In genomic region chr6:169921853-169922779, GRCh38 we compare ENCODE assay signal across 12 cellular contexts.
DNase-seq lines count a peak whose midpoint lies in the region; ATAC-seq, FAIRE-seq and TF ChIP-seq lines count a peak whose summit lies in the region.
"Had no signal": no experiment of that assay in that cellular context is flagged by ENCODE, and none has a peak within 500 bp of the region (broad histone marks: within the 10 kb centered on the region; RNA-seq: fewer than 3 reads in every experiment).

No MANE protein-coding gene starts in this region.

- DNase-seq in activated T-cell treated with anti-CD3 and anti-CD28 coated beads for 24 hours (ENCODE audit: low read depth) = peak; percentile 2
- DNase-seq in activated T-cell treated with anti-CD3 and anti-CD28 coated beads for 4 hours = no peak
- peak; percentile 3 to 34 (median 22) for DNase-seq in activated CD8-positive, alpha-beta memory T cell treated with anti-CD3 and anti-CD28 coated beads for 48 hours (ENCODE audit: low read depth in 2 of 3, low spot score in 2 of 3)
- DNase-seq in HepG2 (ENCODE audit: low spot score) = peak; percentile 35
- DNase-seq in stimulated activated CD8-positive, alpha-beta memory T cell treated with anti-CD3 and anti-CD28 coated beads, Interleukin-7, amount 100 ng/mL, for 48 hours (ENCODE audit: extremely low read depth in 1 of 2, low read depth in 1 of 2) = peak; percentile 39 to 63
- DNase-seq in GOT3 (lab: John Stamatoyannopoulos, UW) = no peak
- no peak for DNase-seq in foreskin keratinocyte
- DNase-seq: NCI-H446; right cardiac atrium; stimulated activated naive CD4-positive, alpha-beta T cell had no signal

- POLR2A ChIA-PET in HepG2 (lab: Yijun Ruan, JAX) = no interaction called here

- 0 out of 4 replicates have a peak, but pooled peaks of 1 of the 2 experiments have one; percentile 21 for TF ChIP-seq EP300 in HepG2 (IDR thresholded peaks at IDR 0.05; ENCODE audit: low read depth in 2 of 2, low read length in 2 of 2)
- TF ChIP-seq EP300 in HepG2 (CRISPR knock-in tag; IDR thresholded peaks at IDR 0.05; ENCODE audit: borderline replicate concordance) = no peak
- no peak for TF ChIP-seq EP300 in gastroesophageal sphincter (IDR thresholded peaks at IDR 0.05)

- peaks cover 30% of the 10 kb centered on the region for H3K4me1 ChIP-seq in HepG2 (ENCODE audit: insufficient read depth, low read length)
- H3K4me1 ChIP-seq in gastroesophageal sphincter = no peaks in the 10 kb centered on the region
- H3K4me1 ChIP-seq in foreskin keratinocyte = no peaks in the 10 kb centered on the region

- peak; percentile 9; the same call in 1 of the 2 replicates for TF ChIP-seq RAD21 in HepG2 (CRISPR knock-in tag; IDR thresholded peaks at IDR 0.05)

- 0 out of 2 replicates have a peak, but pooled peaks have one; percentile 9 for TF ChIP-seq CTCF in HepG2 (CRISPR knock-in tag; IDR thresholded peaks at IDR 0.05)
- TF ChIP-seq CTCF in gastroesophageal sphincter (IDR thresholded peaks at IDR 0.05) = no peak
- TF ChIP-seq CTCF in foreskin keratinocyte (conservative IDR thresholded peaks at IDR 0.05) = no peak

- peak overlapping the region; percentile 72 for H3K4me2 ChIP-seq in HepG2 (ENCODE audit: low read depth, low read length)

- H3K4me3 ChIP-seq in HepG2 (replicated peaks in 1 of 3; ENCODE audit: insufficient read depth in 1 of 3, low read depth in 2 of 3, low read length in 3 of 3) (peak overlapping the region; percentile 8 to 51 (median 25); a peak in 3 of 6 replicates), gastroesophageal sphincter (no peak overlapping the region)

- no peak overlapping the region for H3K9ac ChIP-seq in HepG2 (ENCODE audit: insufficient read depth, low read depth, low read length)

- H3K27me3 ChIP-seq in HepG2 (ENCODE audit: control insufficient read depth in 1 of 2, insufficient read depth in 2 of 2, low read length in 2 of 2) (peaks cover 0 to 10% of the 10 kb centered on the region in 2 experiments; a peak in 2 of 5 replicates), gastroesophageal sphincter (peaks cover 27% of the 10 kb centered on the region), foreskin keratinocyte (peaks cover 2% of the 10 kb centered on the region)

- TF ChIP-seq POLR2A in HepG2 (IDR thresholded peaks at IDR 0.05; ENCODE audit: insufficient read depth in 1 of 2, low read depth in 2 of 2, low read length in 2 of 2) (peak in 1 of 2 experiments; percentile 34; a peak in 1 of 4 replicates), gastroesophageal sphincter (IDR thresholded peaks at IDR 0.05) (no peak)

- no peak overlapping the region for H2AFZ ChIP-seq in HepG2 (ENCODE audit: low read length)

- FAIRE-seq in HepG2 (lab: Jason Lieb, UNC) = no peak
- FAIRE-seq: GM18507 had no signal

- H4K20me1 ChIP-seq in HepG2 (ENCODE audit: insufficient read depth, low read length) = no peaks in the 10 kb centered on the region

- no TSS peak for BruUV-seq in HepG2 (replicated peaks; lab: Mats Ljungman, UMichigan)

- in situ Hi-C loops in HepG2 (cut with HindIII; ENCODE audit: extremely low pct_ligation_motif_present, low pct_unique_long_range_greater_than_20kb) = no loop called here

- H3K9me3 ChIP-seq in HepG2 (ENCODE audit: low read length) = no peaks in the 10 kb centered on the region
- no peaks in the 10 kb centered on the region for H3K9me3 ChIP-seq in gastroesophageal sphincter

- intact Hi-C loops in HepG2 (cut with micrococcal nuclease; ENCODE audit: unreplicated experiment) = no loop called here

- 25% methylated on average over 21 of the region's 32 CpGs for WGBS in HepG2 (ENCODE audit: low lambda C conversion rate)
- WGBS in gastroesophageal sphincter (ENCODE audit: low coverage in 1 of 2), 2 donors = 35% methylated on average over 2 of the region's 32 CpGs; no CpG with 5 or more reads in 1 of the 2 donors

- CTCF ChIA-PET in HepG2 (lab: Yijun Ruan, JAX; ENCODE audit: low intra/inter-chr PET ratio, low total read pairs) = no interaction called here

- no peaks in the 10 kb centered on the region for H3K79me2 ChIP-seq in HepG2 (ENCODE audit: insufficient read depth, low read length)

- ATAC-seq in HepG2 (peak; percentile 93), gastroesophageal sphincter (no peak), foreskin keratinocyte (no peak)

- no peaks in the 10 kb centered on the region for H3K36me3 ChIP-seq in HepG2 (replicated peaks in 1 of 2; ENCODE audit: control insufficient read depth in 1 of 2, insufficient read depth in 2 of 2, low read length in 2 of 2)
- H3K36me3 ChIP-seq in gastroesophageal sphincter = no peaks in the 10 kb centered on the region

- H3K27ac ChIP-seq in HepG2 (ENCODE audit: extremely low read length, insufficient read depth, low read length) (no peak overlapping the region), gastroesophageal sphincter (no peak overlapping the region), foreskin keratinocyte (no peak overlapping the region)

TF ChIP-seq in HepG2, 621 proteins besides CTCF, POLR2A, EP300 and RAD21 (continues in another document):
- TF ChIP-seq ZNF256 (CRISPR knock-in tag; conservative IDR thresholded peaks at IDR 0.05) (0 out of 2 replicates have a peak, but pooled peaks have one; percentile 1), SETDB1 (CRISPR knock-in tag; IDR thresholded peaks at IDR 0.05; ENCODE audit: borderline replicate concordance) (no peak), FOXP4 (CRISPR knock-in tag; IDR thresholded peaks at IDR 0.05) (peak; percentile 50; the same call in 1 of the 2 replicates), ZNF609 (CRISPR knock-in tag; IDR thresholded peaks at IDR 0.05; ENCODE audit: borderline replicate concordance) (peak; percentile 59; the same call in 1 of the 2 replicates)

Comparison
In these comparisons a context has a peak if more than half of its experiments do, and no peak if none do; other contexts are left out.
1. DNase-seq: peak in activated T-cell treated with anti-CD3 and anti-CD28 coated beads for 24 hours (single experiment), activated CD8-positive, alpha-beta memory T cell treated with anti-CD3 and anti-CD28 coated beads for 48 hours (3 of 3), HepG2 (single experiment) and stimulated activated CD8-positive, alpha-beta memory T cell treated with anti-CD3 and anti-CD28 coated beads, Interleukin-7, amount 100 ng/mL, for 48 hours (2 of 2); none in activated T-cell treated with anti-CD3 and anti-CD28 coated beads for 4 hours (single experiment), GOT3 (single experiment) and foreskin keratinocyte (0 of 2).
2. H3K4me3 ChIP-seq: peak in HepG2 (3 of 3); none in gastroesophageal sphincter (0 of 2).